1 cellular context compared by ENCODE assay signal in the genomic region with DNA sequence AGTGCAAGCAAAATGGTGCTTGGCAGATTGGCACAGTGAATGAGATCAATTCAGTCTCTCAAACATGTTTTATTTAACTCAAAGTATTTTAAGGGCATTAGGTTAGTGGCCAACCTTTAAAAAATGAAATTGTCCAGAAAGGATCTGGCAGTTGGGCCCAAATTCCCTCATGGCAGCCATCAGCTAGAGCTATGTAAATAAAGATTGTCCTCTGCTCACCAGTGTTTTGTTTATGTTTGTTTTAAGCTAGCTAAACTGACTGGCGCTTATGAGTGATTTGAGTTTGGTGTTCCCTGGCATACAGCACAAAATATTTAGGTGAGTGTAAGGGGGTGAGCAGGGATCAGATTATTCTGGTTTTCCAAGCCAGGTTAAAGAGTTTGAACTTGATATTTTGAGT.
A peak's percentile ranks its signal among the peaks of the same experiment; 100 is the strongest.
TF ChIP-seq lines count a peak whose summit lies in the region.

No MANE protein-coding gene starts in this region.

TF ChIP-seq in liver, 16 proteins besides CTCF, POLR2A, EP300 and RAD21 (continued from another document):
- TF ChIP-seq REST (IDR thresholded peaks at IDR 0.05) (peak; percentile 26), FOXA1 (IDR thresholded peaks at IDR 0.05) (peak; percentile 96), HNF4A (conservative IDR thresholded peaks at IDR 0.05) (peak; percentile 21 to 50), JUND (IDR thresholded peaks at IDR 0.05) (peak in 1 of 2 donors; percentile 13), YY1 (IDR thresholded peaks at IDR 0.05) (peak; percentile 96), GABPA (IDR thresholded peaks at IDR 0.05 in 1 of 2, conservative IDR thresholded peaks at IDR 0.05 in 1 of 2) (no peak), ATF3 (IDR thresholded peaks at IDR 0.05) (no peak), FOXA2 (IDR thresholded peaks at IDR 0.05) (peak; percentile 97), EGR1 (IDR thresholded peaks at IDR 0.05; ENCODE audit: low read depth in 2 of 2) (no peak), RXRA (IDR thresholded peaks at IDR 0.05) (peak; percentile 29 to 64), NR2F2 (IDR thresholded peaks at IDR 0.05) (no peak), SP1 (IDR thresholded peaks at IDR 0.05) (peak; percentile 43)
- TF ChIP-seq, protein P1, sequence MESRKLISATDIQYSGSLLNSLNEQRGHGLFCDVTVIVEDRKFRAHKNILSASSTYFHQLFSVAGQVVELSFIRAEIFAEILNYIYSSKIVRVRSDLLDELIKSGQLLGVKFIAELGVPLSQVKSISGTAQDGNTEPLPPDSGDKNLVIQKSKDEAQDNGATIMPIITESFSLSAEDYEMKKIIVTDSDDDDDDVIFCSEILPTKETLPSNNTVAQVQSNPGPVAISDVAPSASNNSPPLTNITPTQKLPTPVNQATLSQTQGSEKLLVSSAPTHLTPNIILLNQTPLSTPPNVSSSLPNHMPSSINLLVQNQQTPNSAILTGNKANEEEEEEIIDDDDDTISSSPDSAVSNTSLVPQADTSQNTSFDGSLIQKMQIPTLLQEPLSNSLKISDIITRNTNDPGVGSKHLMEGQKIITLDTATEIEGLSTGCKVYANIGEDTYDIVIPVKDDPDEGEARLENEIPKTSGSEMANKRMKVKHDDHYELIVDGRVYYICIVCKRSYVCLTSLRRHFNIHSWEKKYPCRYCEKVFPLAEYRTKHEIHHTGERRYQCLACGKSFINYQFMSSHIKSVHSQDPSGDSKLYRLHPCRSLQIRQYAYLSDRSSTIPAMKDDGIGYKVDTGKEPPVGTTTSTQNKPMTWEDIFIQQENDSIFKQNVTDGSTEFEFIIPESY (IDR thresholded peaks at IDR 0.05) = no peak
